ENCODE assay signal across 8 cellular contexts in the genomic region with DNA sequence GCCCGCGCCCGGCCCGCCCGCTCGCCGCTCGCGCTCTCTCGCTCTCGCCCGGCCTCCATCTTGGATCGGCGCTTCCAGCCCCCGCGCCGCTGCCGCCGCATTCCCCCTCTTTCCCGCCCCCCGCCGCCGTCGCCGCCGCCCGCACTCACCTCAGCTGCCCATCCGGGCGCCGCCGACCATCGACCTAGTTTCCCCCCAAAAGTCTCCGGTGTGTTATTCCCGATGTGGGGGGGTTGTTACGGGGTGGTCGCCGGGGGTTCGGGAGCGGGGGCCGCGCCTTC. TPM values are rescaled to one million over a fixed set of nuclear protein-coding genes. Genes with fewer than 3 reads are reported as not detected.
A peak's percentile ranks its signal among the peaks of the same experiment; 100 is the strongest.
DNase-seq lines count a peak whose midpoint lies in the region; ATAC-seq and TF ChIP-seq lines count a peak whose summit lies in the region.

No MANE protein-coding gene starts in this region.

- TF ChIP-seq CTCF in AG09309 (IDR thresholded peaks at IDR 0.05; ENCODE audit: control insufficient read depth, insufficient read depth, low read depth, low read length, missing control alignments) (no peak), GM13977 (IDR thresholded peaks at IDR 0.05; ENCODE audit: extremely low read depth, insufficient read depth, missing control alignments) (no peak), RWPE1 (conservative IDR thresholded peaks at IDR 0.05; ENCODE audit: low read depth) (no peak), neural crest cell (conservative IDR thresholded peaks at IDR 0.05) (no peak)

- DNase-seq in AG09309 (ENCODE audit: low read depth) (no peak), GM13977 (ENCODE audit: low spot score) (peak; percentile 67), RWPE1 (ENCODE audit: low spot score) (peak; percentile 36), epithelial cell of prostate (ENCODE audit: low read depth, low spot score) (no peak), neural crest cell (ENCODE audit: low read depth, low spot score) (no peak), NCI-H187 (lab: John Stamatoyannopoulos, UW) (no peak), nucleus accumbens (lab: John Stamatoyannopoulos, UW) (no peak)

- H3K27me3 Mint-ChIP-seq in neural crest cell (ENCODE audit: low read depth) = peaks cover 2% of the 10 kb centered on the region

- peak overlapping the region; percentile 99 for H3K27ac Mint-ChIP-seq in neural crest cell (ENCODE audit: unreplicated experiment)

- peak overlapping the region; percentile 84 for H3K4me3 Mint-ChIP-seq in neural crest cell

- peak; percentile 14 for ATAC-seq in HG02981 (IDR thresholded peaks at IDR 0.05; ENCODE audit: unreplicated experiment)

- POLR2A ChIA-PET in RWPE1 (lab: Yijun Ruan, JAX; ENCODE audit: low non-redundant PET) = interaction anchor here (0.7 to 1.8 kb wide), 8 partner anchors 110 to 677 kb away, joined by 3 to 9 read pairs (median 4); a partner anchor contains a TSS

- no peaks in the 10 kb centered on the region for H3K9me3 Mint-ChIP-seq in neural crest cell

- H3K27ac ChIP-seq in RWPE1 = peak overlapping the region; percentile 98
- H3K27ac ChIP-seq in epithelial cell of prostate = peak overlapping the region; percentile 97

- H3K4me1 Mint-ChIP-seq in neural crest cell = peaks cover 51% of the 10 kb centered on the region

- H3K4me3 ChIP-seq in AG09309 (ENCODE audit: control insufficient read depth, low read depth, low read length) = peak overlapping the region; percentile 83

- CTCF ChIA-PET in RWPE1 (lab: Yijun Ruan, JAX) = interaction anchor here (0.6 to 2.2 kb wide), 20 partner anchors 11 to 680 kb away, joined by 3 to 17 read pairs (median 4); a partner anchor contains a TSS

- no peaks in the 10 kb centered on the region for H3K36me3 Mint-ChIP-seq in neural crest cell (ENCODE audit: low read depth)

- in situ Hi-C loops in GM13977 (cut with MboI; ENCODE audit: low pct_unique_long_range_greater_than_20kb, low sequenced_read_pairs, unreplicated experiment) = loop anchor here (10.0 kb wide), 1 partner anchor 677 kb away; no protein-coding TSS in a partner anchor

RNA-seq across cellular contexts. Expression of a gene that starts 0.2 kb away (rescaled TPM):
- 44.2 and 47.0 TPM in 2 replicates for total RNA-seq in neural crest cell

Comparison
In these comparisons a context has a peak if more than half of its experiments do, and no peak if none do; other contexts are left out.
1. DNase-seq: peak in GM13977 (single experiment) and RWPE1 (single experiment); none in AG09309 (single experiment), epithelial cell of prostate (single experiment), neural crest cell (single experiment), NCI-H187 (0 of 2) and nucleus accumbens (0 of 56).